Comparison of ENCODE assay signal across 9 cellular contexts in genomic region chr16:21159281-21159951, GRCh38. TPM values are rescaled to one million over a fixed set of nuclear protein-coding genes. Genes with fewer than 3 reads are reported as not detected.
DNase-seq lines count a peak whose midpoint lies in the region; ATAC-seq and TF ChIP-seq lines count a peak whose summit lies in the region.
"Had no signal": no experiment of that assay in that cellular context is flagged by ENCODE, and none has a peak within 500 bp of the region (broad histone marks: within the 10 kb centered on the region; RNA-seq: fewer than 3 reads in every experiment).

No MANE protein-coding gene starts in this region.

- ATAC-seq in activated CD8-positive, alpha-beta T cell treated with anti-CD3 and anti-CD28 coated beads for 36 hours = no peak
- no peak for ATAC-seq in GM19324 (IDR thresholded peaks at IDR 0.05; ENCODE audit: low FRiP score, unreplicated experiment)

- H3K79me2 ChIP-seq in fibroblast of lung (ENCODE audit: control insufficient read depth, insufficient read depth, low read length) = no peaks in the 10 kb centered on the region

- POLR2A ChIA-PET in AG04450 (lab: Yijun Ruan, JAX) = interaction anchor here (2.0 to 3.9 kb wide), 2 partner anchors 8 to 142 kb away, joined by 6 to 23 read pairs; no protein-coding TSS in a partner anchor
- POLR2A ChIA-PET in HEK293 (lab: Yijun Ruan, JAX) = interaction anchor here (3.0 kb wide), 1 partner anchor 141 kb away, joined by 22 read pairs; no protein-coding TSS in a partner anchor
- POLR2A ChIA-PET in activated CD8-positive, alpha-beta T cell treated with anti-CD3 and anti-CD28 coated beads for 36 hours (lab: Charles Lee) = no interaction called here

- no peak for DNase-seq in AG04450 (ENCODE audit: low read depth, low spot score)
- DNase-seq in activated CD8-positive, alpha-beta T cell treated with anti-CD3 and anti-CD28 coated beads for 36 hours = peak; percentile 12
- peak in 1 of 2 donors; percentile 10 for DNase-seq in fibroblast of lung (ENCODE audit: low read depth in 2 of 2)
- DNase-seq in NCI-H1436 treated with DMSO at 0.1 percent for 48 hours (lab: John Stamatoyannopoulos, UW) = no peak
- DNase-seq in superior temporal gyrus (ENCODE audit: extremely low spot score) = no peak

- H3K4me3 ChIP-seq in AG04450 (ENCODE audit: low read depth, low read length) (peak overlapping the region; percentile 77), HEK293 (ENCODE audit: low read depth, low read length) (peak overlapping the region; percentile 69), fibroblast of lung (replicated peaks in 1 of 4; ENCODE audit: control extremely low read depth in 1 of 4, insufficient read depth in 1 of 4, low read depth in 3 of 4, low read length in 4 of 4) (peak overlapping the region; percentile 61 to 82 (median 69))

- H3K9me3 ChIP-seq in AG04450 (ENCODE audit: control insufficient read depth, insufficient read depth, low read length) = no peaks in the 10 kb centered on the region; the same call in 1 of the 2 replicates
- H3K9me3 ChIP-seq in HEK293 (ENCODE audit: control insufficient read depth, insufficient read depth, low read depth, low read length) = no peaks in the 10 kb centered on the region
- no peaks in the 10 kb centered on the region for H3K9me3 ChIP-seq in fibroblast of lung (ENCODE audit: control insufficient read depth, insufficient read depth, low read depth, low read length)

- H3K4me3 Mint-ChIP-seq in activated CD8-positive, alpha-beta T cell treated with anti-CD3 and anti-CD28 coated beads for 36 hours = peak overlapping the region; percentile 76
- peak overlapping the region; percentile 91 to 94 (median 93) for H3K4me3 Mint-ChIP-seq in nephron

- no peaks in the 10 kb centered on the region for H3K4me1 ChIP-seq in HEK293 (ENCODE audit: control insufficient read depth, insufficient read depth, low read length)
- peaks cover 17% of the 10 kb centered on the region for H3K4me1 ChIP-seq in fibroblast of lung (ENCODE audit: control insufficient read depth, extremely low read depth, insufficient read depth, low read length)

- H3K36me3 ChIP-seq in HEK293 (ENCODE audit: control insufficient read depth in 2 of 2, insufficient read depth in 1 of 2, low read length in 2 of 2) (peaks cover 0 to 20% of the 10 kb centered on the region in 2 experiments; a peak in 2 of 3 replicates), fibroblast of lung (ENCODE audit: control insufficient read depth, insufficient read depth, low read length) (no peaks in the 10 kb centered on the region)

- H3K9me3 Mint-ChIP-seq in activated CD8-positive, alpha-beta T cell treated with anti-CD3 and anti-CD28 coated beads for 36 hours = no peaks in the 10 kb centered on the region
- H3K9me3 Mint-ChIP-seq in nephron = no peaks in the 10 kb centered on the region

- H3K27me3 ChIP-seq in AG04450 (ENCODE audit: control insufficient read depth, insufficient read depth, low read length) (no peaks in the 10 kb centered on the region), fibroblast of lung (ENCODE audit: control insufficient read depth, insufficient read depth, low read length) (no peaks in the 10 kb centered on the region)

- H3K36me3 Mint-ChIP-seq in activated CD8-positive, alpha-beta T cell treated with anti-CD3 and anti-CD28 coated beads for 36 hours (ENCODE audit: low read depth) = peaks cover 3% of the 10 kb centered on the region
- peaks cover 25% of the 10 kb centered on the region for H3K36me3 Mint-ChIP-seq in nephron (ENCODE audit: low read depth)

- H3K4me1 Mint-ChIP-seq in activated CD8-positive, alpha-beta T cell treated with anti-CD3 and anti-CD28 coated beads for 36 hours (ENCODE audit: low read depth) = peaks cover 19% of the 10 kb centered on the region
- peaks cover 42% of the 10 kb centered on the region for H3K4me1 Mint-ChIP-seq in nephron

- H2AFZ ChIP-seq in fibroblast of lung (ENCODE audit: low read length) = peak overlapping the region; percentile 56

- peak overlapping the region; percentile 60 for H3K27ac Mint-ChIP-seq in activated CD8-positive, alpha-beta T cell treated with anti-CD3 and anti-CD28 coated beads for 36 hours
- peak overlapping the region in 1 of 3 experiments; percentile 40 for H3K27ac Mint-ChIP-seq in nephron

- H3K4me2 ChIP-seq in fibroblast of lung (ENCODE audit: extremely low read depth, insufficient read depth, low read length) = peak overlapping the region; percentile 93

- TF ChIP-seq CTCF in AG04450 (IDR thresholded peaks at IDR 0.05; ENCODE audit: low read depth, low read length) = no peak
- no peak for TF ChIP-seq CTCF in HEK293 (tag by site-specific recombination; IDR thresholded peaks at IDR 0.05)
- TF ChIP-seq CTCF in activated CD8-positive, alpha-beta T cell treated with anti-CD3 and anti-CD28 coated beads for 36 hours (IDR thresholded peaks at IDR 0.05) = no peak
- no peak for TF ChIP-seq CTCF in fibroblast of lung (conservative IDR thresholded peaks at IDR 0.05 in 1 of 2, IDR thresholded peaks at IDR 0.05 in 1 of 2; ENCODE audit: low read depth in 1 of 2, low read length in 2 of 2)
- TF ChIP-seq CTCF in nephron (IDR thresholded peaks at IDR 0.05; ENCODE audit: unreplicated experiment in 3 of 3) = no peak

- CTCF ChIA-PET in AG04450 (lab: Charles Lee) = interaction anchor here (0.6 to 6.3 kb wide), 5 partner anchors 29 to 309 kb away, joined by 3 to 88 read pairs (median 5); no protein-coding TSS in a partner anchor
- CTCF ChIA-PET in HEK293 (lab: Yijun Ruan, JAX) = interaction anchor here (0.5 to 5.5 kb wide), 9 partner anchors 11 to 1160 kb away, joined by 3 to 37 read pairs (median 4); no protein-coding TSS in a partner anchor
- CTCF ChIA-PET in activated CD8-positive, alpha-beta T cell treated with anti-CD3 and anti-CD28 coated beads for 36 hours (lab: Charles Lee) = interaction anchor here (0.8 to 1.7 kb wide), 5 partner anchors 11 to 141 kb away, joined by 3 to 4 read pairs (median 4); no protein-coding TSS in a partner anchor

- no peaks in the 10 kb centered on the region for H3K27me3 Mint-ChIP-seq in activated CD8-positive, alpha-beta T cell treated with anti-CD3 and anti-CD28 coated beads for 36 hours
- peaks cover 12% of the 10 kb centered on the region for H3K27me3 Mint-ChIP-seq in nephron (ENCODE audit: low read depth)

- H4K20me1 ChIP-seq in fibroblast of lung (ENCODE audit: control insufficient read depth, extremely low read depth, insufficient read depth, low read length) = no peaks in the 10 kb centered on the region

- intact Hi-C loops in activated CD8-positive, alpha-beta T cell treated with anti-CD3 and anti-CD28 coated beads for 36 hours (cut with micrococcal nuclease) = loop anchor here (10.0 kb wide), 1 partner anchor 145 kb away; no protein-coding TSS in a partner anchor

- H3K27ac ChIP-seq in AG04450 (ENCODE audit: low read depth, low read length) (no peak overlapping the region), HEK293 (ENCODE audit: extremely low read depth, low read depth, low read length) (no peak overlapping the region), fibroblast of lung (ENCODE audit: insufficient read depth, low read length) (no peak overlapping the region)

- no peak overlapping the region for H3K9ac ChIP-seq in fibroblast of lung (ENCODE audit: insufficient read depth, low read length)

TF ChIP-seq in HEK293, 187 proteins besides CTCF, POLR2A, EP300 and RAD21:
- no peak for TF ChIP-seq ZNF433 (tag by site-specific recombination; IDR thresholded peaks at IDR 0.05; ENCODE audit: low read depth)

RNA-seq across cellular contexts. Expression of gene LDAF1, which starts 0.9 kb away (rescaled TPM):
- polyA plus RNA-seq in AG04450 (2011; rRNA removed) = 42.5 and 50.3 TPM in 2 replicates
- polyA minus RNA-seq in AG04450 (2011; rRNA and poly(A)+ RNA removed) = 75.6 and 84.4 TPM in 2 replicates
- total RNA-seq in activated CD8-positive, alpha-beta T cell treated with anti-CD3 and anti-CD28 coated beads for 36 hours = 10 to 100 TPM; 10.3 to 12.6 TPM
- total RNA-seq in fibroblast of lung = 112 and 123 TPM in 2 replicates
- polyA plus RNA-seq in fibroblast of lung = 31.6 and 36.3 TPM in 2 replicates
- polyA plus RNA-seq in fibroblast of lung (2012) = 26.1 and 28.4 TPM in 2 replicates
- polyA minus RNA-seq in fibroblast of lung (ENCODE audit: low replicate concordance) = 21.5 and 29.9 TPM in 2 replicates

RNA-seq across cellular contexts. Expression of gene DNAH3, which starts 8.8 kb away (rescaled TPM):
- polyA plus RNA-seq in AG04450 (2011; rRNA removed) (not detected in 2 replicates), fibroblast of lung (0.01 TPM in 1 of 2 replicates, not detected in the other)
- polyA minus RNA-seq in AG04450 (2011; rRNA and poly(A)+ RNA removed) = not detected in 2 replicates
- under 1 TPM in 1 of 2 experiments, not detected in 1; 0.02 TPM for total RNA-seq in activated CD8-positive, alpha-beta T cell treated with anti-CD3 and anti-CD28 coated beads for 36 hours
- total RNA-seq in fibroblast of lung = not detected in 2 replicates
- polyA plus RNA-seq in fibroblast of lung (2012) = not detected in 2 replicates
- polyA minus RNA-seq in fibroblast of lung (ENCODE audit: low replicate concordance) = not detected in 2 replicates

RNA-seq across cellular contexts. Expression of gene ZP2, which starts 52.0 kb away (rescaled TPM):
- not detected in 2 replicates for polyA plus RNA-seq in AG04450 (2011; rRNA removed)
- not detected in 2 replicates for polyA minus RNA-seq in AG04450 (2011; rRNA and poly(A)+ RNA removed)
- total RNA-seq in activated CD8-positive, alpha-beta T cell treated with anti-CD3 and anti-CD28 coated beads for 36 hours = not detected
- not detected in 2 replicates for total RNA-seq in fibroblast of lung
- polyA plus RNA-seq in fibroblast of lung = not detected in 2 replicates
- polyA plus RNA-seq in fibroblast of lung (2012) = not detected in 2 replicates
- not detected in 2 replicates for polyA minus RNA-seq in fibroblast of lung (ENCODE audit: low replicate concordance)
- total RNA-seq: dermis microvascular lymphatic vessel endothelial cell had no signal
